ENCODE assay signal across 19 cellular contexts in genomic region chr11:103591554-103591953, GRCh38.
DNase-seq lines count a peak whose midpoint lies in the region; ATAC-seq, FAIRE-seq and TF ChIP-seq lines count a peak whose summit lies in the region.
"Had no signal": no experiment of that assay in that cellular context is flagged by ENCODE, and none has a peak within 500 bp of the region (broad histone marks: within the 10 kb centered on the region; RNA-seq: fewer than 3 reads in every experiment).

No MANE protein-coding gene starts in this region.

- H3K27ac Mint-ChIP-seq in MCF 10A (ENCODE audit: low read depth, unreplicated experiment) (no peak overlapping the region), astrocyte (ENCODE audit: unreplicated experiment) (no peak overlapping the region)
- H3K27ac Mint-ChIP-seq in activated naive CD4-positive, alpha-beta T cell treated with anti-CD3 and anti-CD28 coated beads for 36 hours, result no peak overlapping the region
- H3K27ac Mint-ChIP-seq: CD14-positive monocyte; CD4-positive, alpha-beta memory T cell; GM23338; IgD-negative memory B cell had no signal

- BruUV-seq in MCF 10A (replicated peaks; lab: Mats Ljungman, UMichigan), result no TSS peak
- BruUV-seq in mammary epithelial cell (replicated peaks; lab: Mats Ljungman, UMichigan), result no TSS peak

- no peak overlapping the region for H3K4me3 ChIP-seq in mammary epithelial cell (replicated peaks in 1 of 3; ENCODE audit: insufficient read depth in 1 of 3, low read depth in 2 of 3, low read length in 3 of 3)
- no peak overlapping the region for H3K4me3 ChIP-seq in astrocyte (ENCODE audit: insufficient read depth, low read depth, low read length)
- H3K4me3 ChIP-seq: BLaER1, GM23338 had no signal

- intact Hi-C loops in MCF 10A (cut with micrococcal nuclease), result no loop called here
- intact Hi-C loops in mammary epithelial cell (cut with micrococcal nuclease), result no loop called here
- intact Hi-C loops in activated naive CD4-positive, alpha-beta T cell treated with anti-CD3 and anti-CD28 coated beads for 36 hours (cut with micrococcal nuclease), result no loop called here

- DNase-seq in MCF 10A (ENCODE audit: unreplicated experiment), result peak; percentile 14
- DNase-seq in mammary epithelial cell, result no peak
- DNase-seq in astrocyte (ENCODE audit: low read depth), result peak; percentile 33
- peak; percentile 45 to 90 for DNase-seq in dermis microvascular lymphatic vessel endothelial cell (ENCODE audit: low read depth in 2 of 2)
- DNase-seq in pulmonary artery endothelial cell (ENCODE audit: low read depth, low spot score), result peak; percentile 74
- DNase-seq in activated naive CD4-positive, alpha-beta T cell treated with anti-CD3 and anti-CD28 coated beads for 36 hours, result no peak
- no peak for DNase-seq in activated CD4-positive, CD25-positive, alpha-beta regulatory T cell (lab: John Stamatoyannopoulos, UW)
- DNase-seq: CD4-positive, alpha-beta memory T cell; HCEC 1CT had no signal

- no peak for ATAC-seq in HG02840 (IDR thresholded peaks at IDR 0.05; ENCODE audit: low FRiP score, unreplicated experiment)
- ATAC-seq: GM23338, HepG2 had no signal

- H3K36me3 ChIP-seq in mammary epithelial cell (ENCODE audit: insufficient read depth, low read length) (no peaks in the 10 kb centered on the region), astrocyte (ENCODE audit: insufficient read depth, low read length) (no peaks in the 10 kb centered on the region)
- H3K36me3 ChIP-seq: BLaER1 had no signal

- 95% methylated on average over 3 of the region's 3 CpGs for WGBS in mammary epithelial cell (ENCODE audit: low coverage, missing lambda C conversion rate)

- no peaks in the 10 kb centered on the region for H3K27me3 ChIP-seq in mammary epithelial cell (ENCODE audit: insufficient read depth, low read length)
- H3K27me3 ChIP-seq in astrocyte (ENCODE audit: insufficient read depth, low read length), result no peaks in the 10 kb centered on the region
- H3K27me3 ChIP-seq: BLaER1 had no signal

- no peaks in the 10 kb centered on the region for H3K9me3 Mint-ChIP-seq in MCF 10A (ENCODE audit: unreplicated experiment)
- H3K9me3 Mint-ChIP-seq in astrocyte (ENCODE audit: unreplicated experiment), result no peaks in the 10 kb centered on the region
- no peaks in the 10 kb centered on the region for H3K9me3 Mint-ChIP-seq in activated naive CD4-positive, alpha-beta T cell treated with anti-CD3 and anti-CD28 coated beads for 36 hours
- H3K9me3 Mint-ChIP-seq: CD4-positive, alpha-beta memory T cell; GM23338; IgD-negative memory B cell had no signal

- CTCF ChIA-PET in MCF 10A (lab: Yijun Ruan, JAX) (interaction anchor here (0.9 to 1.3 kb wide), 2 partner anchors 11 to 126 kb away, joined by 3 to 5 read pairs; no protein-coding TSS in a partner anchor), mammary epithelial cell (lab: Charles Lee; ENCODE audit: low non-redundant PET) (no interaction called here)
- CTCF ChIA-PET in activated naive CD4-positive, alpha-beta T cell treated with anti-CD3 and anti-CD28 coated beads for 36 hours (lab: Charles Lee), result interaction anchor here (0.6 to 0.7 kb wide), 2 partner anchors 167 to 412 kb away, joined by 3 to 4 read pairs; no protein-coding TSS in a partner anchor

- in situ Hi-C loops in mammary epithelial cell (cut with MboI; ENCODE audit: low sequenced_read_pairs in 2 of 2), result loop anchor here in 1 of 2 donors (10.0 kb wide), 1 partner anchor 267 kb away; no protein-coding TSS in a partner anchor

- POLR2A ChIA-PET in MCF 10A (lab: Yijun Ruan, JAX), result no interaction called here

- no peak for FAIRE-seq in astrocyte (lab: Jason Lieb, UNC)
- FAIRE-seq: G401.6, GM12891, H54, HepG2 had no signal

- no peak for TF ChIP-seq CTCF in MCF 10A (IDR thresholded peaks at IDR 0.05; ENCODE audit: unreplicated experiment)
- no peak for TF ChIP-seq CTCF in mammary epithelial cell (conservative IDR thresholded peaks at IDR 0.05 in 1 of 2, IDR thresholded peaks at IDR 0.05 in 1 of 2; ENCODE audit: extremely low read depth in 1 of 2, insufficient read depth in 1 of 2, low read depth in 1 of 2, low read length in 2 of 2)
- no peak for TF ChIP-seq CTCF in astrocyte (IDR thresholded peaks at IDR 0.05; ENCODE audit: insufficient read depth, low read depth, low read length)

- H3K4me3 Mint-ChIP-seq in MCF 10A (ENCODE audit: unreplicated experiment), result no peak overlapping the region
- no peak overlapping the region for H3K4me3 Mint-ChIP-seq in astrocyte (ENCODE audit: unreplicated experiment)
- H3K4me3 Mint-ChIP-seq in activated naive CD4-positive, alpha-beta T cell treated with anti-CD3 and anti-CD28 coated beads for 36 hours, result no peak overlapping the region
- H3K4me3 Mint-ChIP-seq: CD14-positive monocyte; CD4-positive, alpha-beta memory T cell; GM23338; IgD-negative memory B cell had no signal

- H3K27ac ChIP-seq in mammary epithelial cell (ENCODE audit: insufficient read depth, low read depth, low read length) (no peak overlapping the region), astrocyte (ENCODE audit: low read depth, low read length) (no peak overlapping the region)
- H3K27ac ChIP-seq: 22Rv1, BLaER1 had no signal

- dilution Hi-C loops in mammary epithelial cell (cut with HindIII; ENCODE audit: low sequenced_read_pairs), result no loop called here

- H3K4me1 ChIP-seq in mammary epithelial cell (ENCODE audit: insufficient read depth, low read length), result peaks cover 5% of the 10 kb centered on the region
- peaks cover 14% of the 10 kb centered on the region for H3K4me1 ChIP-seq in astrocyte (ENCODE audit: insufficient read depth, low read length)
- H3K4me1 ChIP-seq: BLaER1 had no signal

- H2AFZ ChIP-seq in mammary epithelial cell (ENCODE audit: low read depth, low read length) (no peak overlapping the region), astrocyte (ENCODE audit: low read depth, low read length) (no peak overlapping the region)
- H2AFZ ChIP-seq: GM23338 had no signal

- no peaks in the 10 kb centered on the region for H3K36me3 Mint-ChIP-seq in MCF 10A (ENCODE audit: insufficient read depth, unreplicated experiment)
- no peaks in the 10 kb centered on the region for H3K36me3 Mint-ChIP-seq in astrocyte (ENCODE audit: low read depth, unreplicated experiment)
- no peaks in the 10 kb centered on the region for H3K36me3 Mint-ChIP-seq in activated naive CD4-positive, alpha-beta T cell treated with anti-CD3 and anti-CD28 coated beads for 36 hours (ENCODE audit: low read depth)
- H3K36me3 Mint-ChIP-seq: CD14-positive monocyte; CD4-positive, alpha-beta memory T cell; IgD-negative memory B cell had no signal

- H3K9me3 ChIP-seq in mammary epithelial cell (replicated peaks; ENCODE audit: insufficient read depth, low read length) (peaks cover 6% of the 10 kb centered on the region), astrocyte (ENCODE audit: insufficient read depth, low read depth, low read length) (peaks cover 4% of the 10 kb centered on the region)

- H3K27me3 Mint-ChIP-seq in MCF 10A (ENCODE audit: insufficient read depth, unreplicated experiment), result no peaks in the 10 kb centered on the region
- no peaks in the 10 kb centered on the region for H3K27me3 Mint-ChIP-seq in astrocyte (ENCODE audit: low read depth, unreplicated experiment)
- H3K27me3 Mint-ChIP-seq in activated naive CD4-positive, alpha-beta T cell treated with anti-CD3 and anti-CD28 coated beads for 36 hours (ENCODE audit: low read depth), result peaks cover 2% of the 10 kb centered on the region
- H3K27me3 Mint-ChIP-seq: IgD-negative memory B cell had no signal

- H3K79me2 ChIP-seq in mammary epithelial cell (ENCODE audit: insufficient read depth, low read length), result no peaks in the 10 kb centered on the region
- H3K79me2 ChIP-seq in astrocyte (ENCODE audit: insufficient read depth, low read length), result no peaks in the 10 kb centered on the region

- H3K4me2 ChIP-seq in mammary epithelial cell (ENCODE audit: insufficient read depth, low read depth, low read length) (no peak overlapping the region), astrocyte (ENCODE audit: low read length) (no peak overlapping the region)
- H3K4me2 ChIP-seq: BLaER1, GM23338 had no signal

- H4K20me1 ChIP-seq in mammary epithelial cell (ENCODE audit: insufficient read depth, low read length) (no peaks in the 10 kb centered on the region), astrocyte (ENCODE audit: insufficient read depth, low read length) (no peaks in the 10 kb centered on the region)
- H4K20me1 ChIP-seq: BLaER1 had no signal

- H3K9ac ChIP-seq in mammary epithelial cell (ENCODE audit: insufficient read depth, low read length) (no peak overlapping the region), astrocyte (ENCODE audit: low read length) (no peak overlapping the region)
- H3K9ac ChIP-seq: BLaER1 had no signal

- H3K4me1 Mint-ChIP-seq in MCF 10A (ENCODE audit: insufficient read depth, unreplicated experiment) (peaks cover 6% of the 10 kb centered on the region), astrocyte (ENCODE audit: low read depth, unreplicated experiment) (peaks cover 8% of the 10 kb centered on the region)
- H3K4me1 Mint-ChIP-seq in activated naive CD4-positive, alpha-beta T cell treated with anti-CD3 and anti-CD28 coated beads for 36 hours (ENCODE audit: low read depth), result no peaks in the 10 kb centered on the region
- H3K4me1 Mint-ChIP-seq: CD14-positive monocyte; CD4-positive, alpha-beta memory T cell; IgD-negative memory B cell had no signal

Comparison
In these comparisons a context has a peak if more than half of its experiments do, and no peak if none do; other contexts are left out.
1. DNase-seq: peak in MCF 10A (single experiment), astrocyte (single experiment), dermis microvascular lymphatic vessel endothelial cell (2 of 2) and pulmonary artery endothelial cell (single experiment); none in mammary epithelial cell (single experiment), activated naive CD4-positive, alpha-beta T cell treated with anti-CD3 and anti-CD28 coated beads for 36 hours (single experiment) and activated CD4-positive, CD25-positive, alpha-beta regulatory T cell (0 of 4).